ENCODE assay signal across 8 cellular contexts in genomic region chr4:2714071-2714770, GRCh38. TPM values are rescaled to one million over a fixed set of nuclear protein-coding genes. Genes with fewer than 3 reads are reported as not detected.
DNase-seq lines count a peak whose midpoint lies in the region; ATAC-seq and TF ChIP-seq lines count a peak whose summit lies in the region.

No MANE protein-coding gene starts in this region.

- no peak for TF ChIP-seq EP300 in transverse colon (IDR thresholded peaks at IDR 0.05; ENCODE audit: low read depth)

- peak; percentile 22 for DNase-seq in EH (ENCODE audit: low read depth)
- DNase-seq in activated CD8-positive, alpha-beta memory T cell treated with anti-CD3 and anti-CD28 coated beads, Interleukin-2, amount 50 U/mL, for 1 hour (ENCODE audit: extremely low read depth): peak; percentile 12
- DNase-seq in fibroblast of mammary gland (ENCODE audit: low read depth): peak; percentile 74
- DNase-seq in sciatic nerve (ENCODE audit: low spot score): no peak
- DNase-seq in GM03348 (ENCODE audit: low spot score): no peak
- DNase-seq in transverse colon: no peak
- no peak for DNase-seq in cortex of kidney (lab: John Stamatoyannopoulos, UW)

- 66 to 71% methylated on average over 6 to 10 of the region's 10 CpGs for WGBS in transverse colon (ENCODE audit: low coverage in 1 of 2), 2 donors

- no peak overlapping the region for H3K27ac ChIP-seq in transverse colon

- TF ChIP-seq CTCF in fibroblast of mammary gland (conservative IDR thresholded peaks at IDR 0.05; ENCODE audit: control insufficient read depth, insufficient read depth, low read depth, low read length) (no peak), transverse colon (IDR thresholded peaks at IDR 0.05) (no peak)

- no peak for TF ChIP-seq POLR2A in transverse colon (IDR thresholded peaks at IDR 0.05)

- peaks cover 0 to 14% (median 0%) of the 10 kb centered on the region in 4 donors for H3K4me1 ChIP-seq in transverse colon

- H3K4me3 ChIP-seq in fibroblast of mammary gland (ENCODE audit: control insufficient read depth, low read depth, low read length): no peak overlapping the region
- H3K4me3 ChIP-seq in transverse colon: no peak overlapping the region

- no peaks in the 10 kb centered on the region for H3K27me3 ChIP-seq in transverse colon

- in situ Hi-C loops in transverse colon (cut with MboI; ENCODE audit: low pct_ligation_motif_present in 1 of 4, low pct_unique_long_range_greater_than_20kb in 1 of 4, low sequenced_read_pairs in 3 of 4): no loop called here

- H3K36me3 ChIP-seq in transverse colon: peaks cover 0 to 35% (median 14%) of the 10 kb centered on the region in 4 donors

- ATAC-seq in sciatic nerve (peak; percentile 64), GM21360 (IDR thresholded peaks at IDR 0.05; ENCODE audit: unreplicated experiment) (no peak)

- intact Hi-C loops in sciatic nerve (cut with DNase I): no loop called here
- intact Hi-C loops in transverse colon (cut with DNase I; ENCODE audit: low total_unique reads): no loop called here

- H3K9me3 ChIP-seq in transverse colon: no peaks in the 10 kb centered on the region

RNA-seq across cellular contexts. Expression of gene TNIP2, which starts 41.9 kb away (rescaled TPM):
- total RNA-seq in sciatic nerve: 34.9 TPM
- 100 to 1,000 TPM in 3 of 4 donors, 10 to 100 TPM in 1; 91.8 to 203 (median 129) TPM for total RNA-seq in transverse colon

Comparison
In these comparisons a context has a peak if more than half of its experiments do, and no peak if none do; other contexts are left out.
1. DNase-seq: peak in EH (single experiment), activated CD8-positive, alpha-beta memory T cell treated with anti-CD3 and anti-CD28 coated beads, Interleukin-2, amount 50 U/mL, for 1 hour (single experiment) and fibroblast of mammary gland (single experiment); none in sciatic nerve (single experiment), GM03348 (single experiment), transverse colon (single experiment) and cortex of kidney (single experiment).